ENCODE assay signal across 8 cellular contexts in genomic region chr4:139603576-139604387, GRCh38. TPM values are rescaled to one million over a fixed set of nuclear protein-coding genes. Genes with fewer than 3 reads are reported as not detected.
DNase-seq lines count a peak whose midpoint lies in the region; ATAC-seq, FAIRE-seq and TF ChIP-seq lines count a peak whose summit lies in the region.

No MANE protein-coding gene starts in this region.

- H3K4me1 Mint-ChIP-seq in CD8-positive, alpha-beta T cell (ENCODE audit: low read depth): peaks cover 19% of the 10 kb centered on the region

- no peaks in the 10 kb centered on the region for H3K36me3 Mint-ChIP-seq in CD8-positive, alpha-beta T cell

- H3K4me3 Mint-ChIP-seq in CD8-positive, alpha-beta T cell: no peak overlapping the region

- POLR2A ChIA-PET in CD8-positive, alpha-beta T cell (lab: Charles Lee): no interaction called here

- H3K36me3 ChIP-seq in CD8-positive, alpha-beta T cell (ENCODE audit: insufficient read depth, low read length): no peaks in the 10 kb centered on the region
- H3K36me3 ChIP-seq in parathyroid adenoma (ENCODE audit: control insufficient read depth, insufficient read depth, low read length): no peaks in the 10 kb centered on the region

- H3K27me3 Mint-ChIP-seq in CD8-positive, alpha-beta T cell (ENCODE audit: low read depth): peaks cover 24% of the 10 kb centered on the region

- H3K9me3 Mint-ChIP-seq in CD8-positive, alpha-beta T cell: no peaks in the 10 kb centered on the region

- no peak overlapping the region for H3K27ac Mint-ChIP-seq in CD8-positive, alpha-beta T cell

- ATAC-seq in CD8-positive, alpha-beta T cell: peak; percentile 34
- no peak for ATAC-seq in GM21619 (IDR thresholded peaks at IDR 0.05; ENCODE audit: unreplicated experiment)

- no peaks in the 10 kb centered on the region for H3K79me2 ChIP-seq in parathyroid adenoma

- CTCF ChIA-PET in CD8-positive, alpha-beta T cell (lab: Charles Lee): interaction anchor here (0.7 to 8.7 kb wide), 16 partner anchors 16 to 651 kb away, joined by 3 to 71 read pairs (median 4); no protein-coding TSS in a partner anchor

- H3K4me2 ChIP-seq in parathyroid adenoma (ENCODE audit: low read length): no peak overlapping the region

- no peaks in the 10 kb centered on the region for H3K27me3 ChIP-seq in CD8-positive, alpha-beta T cell (ENCODE audit: insufficient read depth, low read length)
- H3K27me3 ChIP-seq in parathyroid adenoma (ENCODE audit: control insufficient read depth, insufficient read depth, low read length): no peaks in the 10 kb centered on the region

- no peak overlapping the region for H2AFZ ChIP-seq in parathyroid adenoma

- FAIRE-seq in GM18507 (lab: Jason Lieb, UNC): peak; percentile 67

- no peak overlapping the region for H3K4me3 ChIP-seq in CD8-positive, alpha-beta T cell (ENCODE audit: low read depth, low read length)
- H3K4me3 ChIP-seq in WI38 (ENCODE audit: low read depth, low read length) (no peak overlapping the region), parathyroid adenoma (ENCODE audit: low read depth, low read length) (no peak overlapping the region)

- intact Hi-C loops in CD8-positive, alpha-beta T cell (cut with DNase I, micrococcal nuclease): loop anchor here (1.0 to 10.0 kb wide), 5 partner anchors 48 to 1244 kb away; no protein-coding TSS in a partner anchor

- H3K4me1 ChIP-seq in CD8-positive, alpha-beta T cell (ENCODE audit: insufficient read depth, low read length): no peaks in the 10 kb centered on the region
- H3K4me1 ChIP-seq in parathyroid adenoma: no peaks in the 10 kb centered on the region

- DNase-seq in CD8-positive, alpha-beta T cell: peak in 2 of 7 experiments; percentile 17 to 28
- DNase-seq in GM18507 (ENCODE audit: extremely low spot score, insufficient read length, low read depth) (no peak), NCI-H2029 treated with DMSO at 0.1 percent for 48 hours (lab: John Stamatoyannopoulos, UW) (peak; percentile 59), germinal center (ENCODE audit: low spot score) (peak; percentile 24), NCI-H187 treated with DMSO at 0.1 percent for 48 hours (lab: John Stamatoyannopoulos, UW) (no peak)

- peak; percentile 47 for TF ChIP-seq CTCF in CD8-positive, alpha-beta T cell (IDR thresholded peaks at IDR 0.05)
- TF ChIP-seq CTCF in WI38 (IDR thresholded peaks at IDR 0.05; ENCODE audit: low read depth, low read length) (peak; percentile 41; the same call in 1 of the 2 replicates), parathyroid adenoma (IDR thresholded peaks at IDR 0.05) (peak; percentile 60)

- no peaks in the 10 kb centered on the region for H3K9me3 ChIP-seq in CD8-positive, alpha-beta T cell (ENCODE audit: low read length)
- no peaks in the 10 kb centered on the region for H3K9me3 ChIP-seq in parathyroid adenoma (ENCODE audit: control insufficient read depth, low read length)

- H3K27ac ChIP-seq in CD8-positive, alpha-beta T cell (ENCODE audit: low read depth, low read length): no peak overlapping the region
- no peak overlapping the region for H3K27ac ChIP-seq in parathyroid adenoma

- no peak overlapping the region for H3K9ac ChIP-seq in parathyroid adenoma

RNA-seq across cellular contexts. Expression of gene SETD7, which starts 47.8 kb away (rescaled TPM):
- 10 to 100 TPM in 1 of 2 experiments, 1 to 10 TPM in 1; 9.5 to 10.3 TPM for total RNA-seq in CD8-positive, alpha-beta T cell

Comparison
In these comparisons a context has a peak if more than half of its experiments do, and no peak if none do; other contexts are left out.
1. DNase-seq: peak in NCI-H2029 treated with DMSO at 0.1 percent for 48 hours (single experiment) and germinal center (single experiment); none in GM18507 (single experiment) and NCI-H187 treated with DMSO at 0.1 percent for 48 hours (single experiment).
2. Peak in every context shown above with its lines, with median percentiles within 50 percentile points of each other: CTCF ChIP-seq.